Comparison of ENCODE assay signal across 8 cellular contexts in genomic region chr1:45583264-45583665, GRCh38. TPM values are rescaled to one million over a fixed set of nuclear protein-coding genes. Genes with fewer than 3 reads are reported as not detected.
A peak's percentile ranks its signal among the peaks of the same experiment; 100 is the strongest.
DNase-seq lines count a peak whose midpoint lies in the region; ATAC-seq and TF ChIP-seq lines count a peak whose summit lies in the region.

No MANE protein-coding gene starts in this region.

- TF ChIP-seq CTCF in choroid plexus epithelial cell (conservative IDR thresholded peaks at IDR 0.05; ENCODE audit: low read depth, low read length) (no peak), kidney epithelial cell (IDR thresholded peaks at IDR 0.05; ENCODE audit: insufficient read depth, low read length, poor library complexity, severe bottlenecking) (no peak)

- H3K36me3 ChIP-seq in kidney epithelial cell (ENCODE audit: control insufficient read depth, insufficient read depth, low read length), result no peaks in the 10 kb centered on the region

- peak overlapping the region; percentile 100 for H3K4me3 ChIP-seq in choroid plexus epithelial cell (ENCODE audit: low read depth, low read length)
- peak overlapping the region; percentile 78 for H3K4me3 ChIP-seq in kidney epithelial cell (ENCODE audit: low read depth, low read length)

- ATAC-seq in GM19025 (IDR thresholded peaks at IDR 0.05; ENCODE audit: low read depth, unreplicated experiment) (peak; percentile 73), HG03342 (IDR thresholded peaks at IDR 0.05; ENCODE audit: unreplicated experiment) (peak; percentile 65)

- no peaks in the 10 kb centered on the region for H3K27me3 ChIP-seq in kidney epithelial cell (ENCODE audit: control insufficient read depth, insufficient read depth, low read length)

- DNase-seq in AG08396 (ENCODE audit: low spot score) (peak; percentile 99), NCI-H345 treated with DMSO at 0.1 percent for 48 hours (lab: John Stamatoyannopoulos, UW; ENCODE audit: unreplicated experiment) (peak; percentile 95), choroid plexus epithelial cell (ENCODE audit: low read depth) (peak; percentile 99), kidney epithelial cell (ENCODE audit: low read depth) (peak; percentile 90)
- peak; percentile 92 for DNase-seq in activated CD4-positive, CD25-positive, alpha-beta regulatory T cell treated with anti-CD3 and anti-CD28 coated beads, Interleukin-2, amount 50 U/mL, for 72 hours
- DNase-seq in stimulated activated CD4-positive, alpha-beta T cell treated with anti-CD3 and anti-CD28 coated beads, Interleukin-15, amount 100 ng/mL, for 48 hours (ENCODE audit: low read depth in 2 of 2), result peak; percentile 90 to 92

RNA-seq across cellular contexts. Expression of gene NASP, which starts 0.6 kb away (rescaled TPM):
- 41.8 and 45.3 TPM in 2 replicates for total RNA-seq in kidney epithelial cell

RNA-seq across cellular contexts. Expression of gene AKR1A1, which starts 32.6 kb away (rescaled TPM):
- total RNA-seq in kidney epithelial cell, result 137 and 158 TPM in 2 replicates

RNA-seq across cellular contexts. Expression of gene CCDC17, which starts 40.6 kb away (rescaled TPM):
- 0.33 and 1.3 TPM in 2 replicates for total RNA-seq in kidney epithelial cell

Comparison
In these comparisons a context has a peak if more than half of its experiments do, and no peak if none do; other contexts are left out.
1. Peak in every context shown above with its lines: DNase-seq, ATAC-seq and H3K4me3 ChIP-seq.